Comparison of ENCODE assay signal across 25 cellular contexts in the genomic region with DNA sequence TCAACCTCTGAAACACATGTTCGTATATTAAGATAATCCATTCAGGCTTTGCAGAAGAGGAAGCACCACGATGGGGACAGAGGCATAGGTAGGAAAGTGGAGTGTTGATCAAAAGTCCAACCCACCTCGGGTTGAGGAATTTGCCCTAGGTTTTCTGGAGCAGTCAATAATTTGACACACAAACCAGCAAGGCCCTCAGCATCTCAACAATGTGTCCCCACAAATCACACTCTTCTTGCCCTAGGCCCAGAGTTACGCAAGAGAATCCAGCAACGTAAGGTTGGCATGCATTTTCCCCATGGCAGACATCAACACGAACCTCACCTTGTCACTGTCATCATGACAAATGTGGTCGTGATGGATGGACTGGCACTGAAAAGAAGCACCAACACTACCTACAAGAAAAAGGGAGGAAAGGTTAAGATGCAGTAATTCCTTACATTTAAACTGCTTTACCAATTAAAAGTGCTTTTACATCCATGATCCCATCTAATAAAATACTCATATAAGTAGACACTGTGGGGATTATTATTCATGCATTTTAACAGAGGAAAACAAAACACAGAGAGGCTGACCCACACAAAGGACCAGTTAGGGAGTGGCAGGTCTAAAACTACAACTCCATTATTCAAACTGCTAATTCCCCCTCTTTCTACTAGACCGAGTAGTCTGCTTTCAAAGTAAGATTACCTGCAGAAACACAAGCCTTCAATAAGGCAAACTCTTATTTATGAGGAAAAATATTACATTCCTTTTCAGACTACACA. TPM values are rescaled to one million over a fixed set of nuclear protein-coding genes. Genes with fewer than 3 reads are reported as not detected.
DNase-seq lines count a peak whose midpoint lies in the region; ATAC-seq, FAIRE-seq and TF ChIP-seq lines count a peak whose summit lies in the region.
"Had no signal": no experiment of that assay in that cellular context is flagged by ENCODE, and none has a peak within 500 bp of the region (broad histone marks: within the 10 kb centered on the region; RNA-seq: fewer than 3 reads in every experiment).

No MANE protein-coding gene starts in this region.

- peak overlapping the region; percentile 49 for H3K4me2 ChIP-seq in HepG2 (ENCODE audit: low read depth, low read length)

- H3K9me3 ChIP-seq in CD4-positive, alpha-beta memory T cell (ENCODE audit: control insufficient read depth in 1 of 2, low read length in 2 of 2): no peaks in the 10 kb centered on the region
- H3K9me3 ChIP-seq in T-helper 17 cell (ENCODE audit: control insufficient read depth, low read length, poor library complexity, severe bottlenecking) (no peaks in the 10 kb centered on the region), HepG2 (ENCODE audit: low read length) (no peaks in the 10 kb centered on the region), transverse colon (no peaks in the 10 kb centered on the region)
- H3K9me3 ChIP-seq: BE2C, colonic mucosa, suprapubic skin, vagina had no signal

- peaks cover 7% of the 10 kb centered on the region for H3K79me2 ChIP-seq in HepG2 (ENCODE audit: insufficient read depth, low read length)

- no peaks in the 10 kb centered on the region for H4K20me1 ChIP-seq in HepG2 (ENCODE audit: insufficient read depth, low read length)

- TF ChIP-seq CTCF in HepG2 (CRISPR knock-in tag; IDR thresholded peaks at IDR 0.05): no peak
- TF ChIP-seq CTCF in progenitor cell of endocrine pancreas (IDR thresholded peaks at IDR 0.05; ENCODE audit: unreplicated experiment): no peak
- TF ChIP-seq CTCF in transverse colon (IDR thresholded peaks at IDR 0.05): no peak

- CTCF ChIA-PET in CD4-positive, alpha-beta memory T cell (lab: Charles Lee; ENCODE audit: partially characterized antibody): no interaction called here
- CTCF ChIA-PET in HepG2 (lab: Yijun Ruan, JAX; ENCODE audit: low intra/inter-chr PET ratio, low total read pairs): no interaction called here

- no peak for TF ChIP-seq EP300 in HepG2 (IDR thresholded peaks at IDR 0.05; ENCODE audit: low read depth in 2 of 2, low read length in 2 of 2)
- no peak for TF ChIP-seq EP300 in HepG2 (CRISPR knock-in tag; IDR thresholded peaks at IDR 0.05; ENCODE audit: borderline replicate concordance)
- no peak for TF ChIP-seq EP300 in transverse colon (IDR thresholded peaks at IDR 0.05; ENCODE audit: low read depth)

- no peak for FAIRE-seq in HepG2 (lab: Jason Lieb, UNC)
- FAIRE-seq: GM12878 had no signal

- peaks cover 11 to 30% of the 10 kb centered on the region in 2 donors for H3K36me3 Mint-ChIP-seq in CD4-positive, alpha-beta memory T cell
- no peaks in the 10 kb centered on the region for H3K36me3 Mint-ChIP-seq in T-helper 17 cell (ENCODE audit: low read depth)
- peaks cover 17% of the 10 kb centered on the region for H3K36me3 Mint-ChIP-seq in progenitor cell of endocrine pancreas (ENCODE audit: insufficient read depth)
- H3K36me3 Mint-ChIP-seq: activated naive CD4-positive, alpha-beta T cell treated with anti-CD3 and anti-CD28 coated beads, Interleukin-2, amount 50 U/mL, for 72 hours had no signal

- DNase-seq in CD4-positive, alpha-beta memory T cell: no peak
- no peak for DNase-seq in T-helper 17 cell
- DNase-seq in HepG2 (ENCODE audit: low spot score): peak; percentile 27
- DNase-seq in progenitor cell of endocrine pancreas (ENCODE audit: low spot score, unreplicated experiment): no peak
- DNase-seq in NCI-H226: no peak
- no peak for DNase-seq in NAMALWA (ENCODE audit: low spot score)
- DNase-seq in T-helper 9 cell: no peak
- no peak for DNase-seq in transverse colon
- DNase-seq: activated CD4-positive, alpha-beta T cell treated with anti-CD3 and anti-CD28 coated beads for 48 hours; amygdala; BE2C; colonic mucosa; DMS153; effector CD8-positive, alpha-beta T cell; H9; immature natural killer cell; NCI-H146; NCI-H82; stimulated activated naive CD4-positive, alpha-beta T cell; SW 1271; WERI-Rb-1 had no signal

- H3K9ac ChIP-seq in HepG2 (ENCODE audit: insufficient read depth, low read depth, low read length): no peak overlapping the region

- no peak overlapping the region for H3K4me3 Mint-ChIP-seq in CD4-positive, alpha-beta memory T cell
- H3K4me3 Mint-ChIP-seq in T-helper 17 cell (no peak overlapping the region), progenitor cell of endocrine pancreas (ENCODE audit: low read depth) (no peak overlapping the region)
- H3K4me3 Mint-ChIP-seq: H9, immature natural killer cell had no signal

- no peak overlapping the region for H3K27ac ChIP-seq in CD4-positive, alpha-beta memory T cell (ENCODE audit: low read depth, low read length)
- H3K27ac ChIP-seq in HepG2 (ENCODE audit: extremely low read length, insufficient read depth, low read length) (peak overlapping the region; percentile 42), transverse colon (no peak overlapping the region)
- H3K27ac ChIP-seq: colonic mucosa, suprapubic skin, vagina, WERI-Rb-1 had no signal

- no peaks in the 10 kb centered on the region for H3K27me3 Mint-ChIP-seq in CD4-positive, alpha-beta memory T cell
- H3K27me3 Mint-ChIP-seq in T-helper 17 cell: no peaks in the 10 kb centered on the region
- H3K27me3 Mint-ChIP-seq in progenitor cell of endocrine pancreas: no peaks in the 10 kb centered on the region

- no peak overlapping the region for H2AFZ ChIP-seq in HepG2 (ENCODE audit: low read length)

- POLR2A ChIA-PET in CD4-positive, alpha-beta memory T cell (lab: Charles Lee; ENCODE audit: partially characterized antibody): no interaction called here
- POLR2A ChIA-PET in HepG2 (lab: Yijun Ruan, JAX): no interaction called here

- in situ Hi-C loops in HepG2 (cut with HindIII; ENCODE audit: extremely low pct_ligation_motif_present, low pct_unique_long_range_greater_than_20kb) (no loop called here), transverse colon (cut with MboI; ENCODE audit: low pct_ligation_motif_present in 1 of 4, low pct_unique_long_range_greater_than_20kb in 1 of 4, low sequenced_read_pairs in 3 of 4) (loop anchor here in 1 of 4 donors (25.0 kb wide), 1 partner anchor 313 kb away; no protein-coding TSS in a partner anchor)

- BruUV-seq in HepG2 (replicated peaks; lab: Mats Ljungman, UMichigan): no TSS peak

- H3K9me3 Mint-ChIP-seq in CD4-positive, alpha-beta memory T cell: no peaks in the 10 kb centered on the region
- H3K9me3 Mint-ChIP-seq in progenitor cell of endocrine pancreas (ENCODE audit: low read depth): peaks cover 5% of the 10 kb centered on the region
- H3K9me3 Mint-ChIP-seq: activated naive CD4-positive, alpha-beta T cell treated with anti-CD3 and anti-CD28 coated beads, Interleukin-2, amount 50 U/mL, for 72 hours; immature natural killer cell had no signal

- no peaks in the 10 kb centered on the region for H3K36me3 ChIP-seq in CD4-positive, alpha-beta memory T cell (ENCODE audit: insufficient read depth, low read length)
- H3K36me3 ChIP-seq in HepG2 (replicated peaks in 1 of 2; ENCODE audit: control insufficient read depth in 1 of 2, insufficient read depth in 2 of 2, low read length in 2 of 2) (no peaks in the 10 kb centered on the region; a peak in 1 of 5 replicates), transverse colon (no peaks in the 10 kb centered on the region)
- H3K36me3 ChIP-seq: BE2C, suprapubic skin, vagina had no signal

- H3K4me1 Mint-ChIP-seq in CD4-positive, alpha-beta memory T cell: peaks cover 35 to 55% (median 39%) of the 10 kb centered on the region in 4 donors
- peaks cover 26% of the 10 kb centered on the region for H3K4me1 Mint-ChIP-seq in T-helper 17 cell
- peaks cover 15% of the 10 kb centered on the region for H3K4me1 Mint-ChIP-seq in progenitor cell of endocrine pancreas (ENCODE audit: low read depth)

- TF ChIP-seq RAD21 in HepG2 (CRISPR knock-in tag; IDR thresholded peaks at IDR 0.05): no peak

- no peak overlapping the region for H3K4me3 ChIP-seq in CD4-positive, alpha-beta memory T cell (ENCODE audit: low read length in 2 of 2)
- no peak overlapping the region; a peak in 1 of 6 replicates for H3K4me3 ChIP-seq in HepG2 (replicated peaks in 1 of 3; ENCODE audit: insufficient read depth in 1 of 3, low read depth in 2 of 3, low read length in 3 of 3)
- H3K4me3 ChIP-seq in transverse colon: no peak overlapping the region
- H3K4me3 ChIP-seq: colonic mucosa, GM12878, suprapubic skin, vagina had no signal

- H3K27me3 ChIP-seq in CD4-positive, alpha-beta memory T cell (ENCODE audit: insufficient read depth, low read length): no peaks in the 10 kb centered on the region
- no peaks in the 10 kb centered on the region for H3K27me3 ChIP-seq in HepG2 (ENCODE audit: control insufficient read depth in 1 of 2, insufficient read depth in 2 of 2, low read length in 2 of 2)
- H3K27me3 ChIP-seq in transverse colon: no peaks in the 10 kb centered on the region
- H3K27me3 ChIP-seq: BE2C, colonic mucosa, suprapubic skin, vagina had no signal

- peaks cover 17% of the 10 kb centered on the region for H3K4me1 ChIP-seq in CD4-positive, alpha-beta memory T cell (ENCODE audit: insufficient read depth, low read length)
- H3K4me1 ChIP-seq in HepG2 (ENCODE audit: insufficient read depth, low read length) (peaks cover 51% of the 10 kb centered on the region), transverse colon (peaks cover 0 to 7% (median 6%) of the 10 kb centered on the region in 4 donors)
- H3K4me1 ChIP-seq: colonic mucosa had no signal

- TF ChIP-seq POLR2A in HepG2 (IDR thresholded peaks at IDR 0.05; ENCODE audit: insufficient read depth in 1 of 2, low read depth in 2 of 2, low read length in 2 of 2): no peak
- no peak for TF ChIP-seq POLR2A in transverse colon (IDR thresholded peaks at IDR 0.05)

- ATAC-seq in T-helper 17 cell (no peak), HepG2 (peak; percentile 24)
- ATAC-seq: activated naive CD4-positive, alpha-beta T cell treated with anti-CD3 and anti-CD28 coated beads, Interleukin-2, amount 50 U/mL, for 72 hours; GM12878 had no signal

- intact Hi-C loops in CD4-positive, alpha-beta memory T cell (cut with micrococcal nuclease): no loop called here
- intact Hi-C loops in HepG2 (cut with micrococcal nuclease; ENCODE audit: unreplicated experiment): no loop called here
- intact Hi-C loops in transverse colon (cut with DNase I; ENCODE audit: low total_unique reads): no loop called here

- 36% methylated on average over 8 of the region's 8 CpGs for WGBS in HepG2 (ENCODE audit: low lambda C conversion rate)
- WGBS in transverse colon (ENCODE audit: low coverage in 1 of 2), 2 donors: 87 to 96% methylated on average over 6 to 8 of the region's 8 CpGs

- H3K27ac Mint-ChIP-seq in CD4-positive, alpha-beta memory T cell: peak overlapping the region in 4 of 7 donors; percentile 31 to 79 (median 64)
- H3K27ac Mint-ChIP-seq in T-helper 17 cell: peak overlapping the region; percentile 6
- peak overlapping the region; percentile 52 for H3K27ac Mint-ChIP-seq in progenitor cell of endocrine pancreas

RNA-seq across cellular contexts. Expression of a gene that starts 24.4 kb away (rescaled TPM):
- total RNA-seq in CD4-positive, alpha-beta memory T cell: 10 to 100 TPM; 78.0 to 78.3 TPM
- 10 to 100 TPM; 16.5 to 32.7 TPM for polyA plus RNA-seq in CD4-positive, alpha-beta memory T cell
- total RNA-seq in T-helper 17 cell (10 to 100 TPM; 87.3 to 94.4 TPM), HepG2 (2016; rRNA removed; fragmentation: Illumina TruSeq; extraction: Trizol) (9.1 and 16.2 TPM in 2 replicates), progenitor cell of endocrine pancreas (64.7 and 68.3 TPM in 2 replicates), transverse colon (10 to 100 TPM; 13.8 to 86.8 (median 25.1) TPM)
- 6.7 and 7.6 TPM in 2 replicates for total RNA-seq in HepG2 (2016; cell fraction: cytosol; rRNA removed; fragmentation: Illumina TruSeq; extraction: Trizol; ENCODE audit: low read depth)
- 8.0 and 14.4 TPM in 2 replicates for total RNA-seq in HepG2 (2016; cell fraction: insoluble cytoplasmic fraction; rRNA removed; fragmentation: Illumina TruSeq; extraction: Trizol)
- 13.6 and 14.3 TPM in 2 replicates for total RNA-seq in HepG2 (2016; cell fraction: membrane; rRNA removed; fragmentation: Illumina TruSeq; extraction: Trizol)
- total RNA-seq in HepG2 (2016; cell fraction: nucleus; rRNA removed; fragmentation: Illumina TruSeq; extraction: Trizol): 10.3 and 11.7 TPM in 2 replicates
- polyA plus RNA-seq in HepG2 (2011; rRNA removed): 24.8 and 32.1 TPM in 2 replicates
- 18.3 and 19.4 TPM in 2 replicates for polyA plus RNA-seq in HepG2 (2011; cell fraction: cytosol; rRNA removed)
- 18.0 and 18.4 TPM in 2 replicates for polyA plus RNA-seq in HepG2 (2011; cell fraction: nucleus; rRNA removed)
- polyA plus RNA-seq in HepG2 (2012): 13.1 and 14.4 TPM in 2 replicates
- polyA plus RNA-seq in HepG2 (2016; cell fraction: cytosol; fragmentation: Illumina TruSeq; extraction: Trizol; ENCODE audit: low read depth): 1.8 and 2.4 TPM in 2 replicates
- 18.8 and 19.6 TPM in 2 replicates for polyA plus RNA-seq in HepG2 (2016; cell fraction: insoluble cytoplasmic fraction; fragmentation: Illumina TruSeq; extraction: Trizol; ENCODE audit: low read depth)
- 8.9 and 9.0 TPM in 2 replicates for polyA plus RNA-seq in HepG2 (2016; cell fraction: membrane; fragmentation: Illumina TruSeq; extraction: Trizol; ENCODE audit: low read depth)
- polyA plus RNA-seq in HepG2 (2016; cell fraction: nucleus; fragmentation: Illumina TruSeq; extraction: Trizol; ENCODE audit: insufficient read depth, low read depth): 14.3 and 15.2 TPM in 2 replicates
- 76.4 and 85.4 TPM in 2 replicates for polyA minus RNA-seq in HepG2 (2011; rRNA and poly(A)+ RNA removed; ENCODE audit: low replicate concordance)
- 15.9 and 21.4 TPM in 2 replicates for polyA minus RNA-seq in HepG2 (2011; cell fraction: cytosol; rRNA and poly(A)+ RNA removed)
- polyA minus RNA-seq in HepG2 (2011; cell fraction: nucleus; rRNA and poly(A)+ RNA removed): 24.9 and 25.5 TPM in 2 replicates

Comparison
In these comparisons a context has a peak if more than half of its experiments do, and no peak if none do; other contexts are left out.
1. H3K27ac Mint-ChIP-seq: peak in every context shown above with its lines; median percentile 64 in CD4-positive, alpha-beta memory T cell; 52 in progenitor cell of endocrine pancreas; 6 in T-helper 17 cell.